29 cellular contexts compared by ENCODE assay signal in the genomic region with DNA sequence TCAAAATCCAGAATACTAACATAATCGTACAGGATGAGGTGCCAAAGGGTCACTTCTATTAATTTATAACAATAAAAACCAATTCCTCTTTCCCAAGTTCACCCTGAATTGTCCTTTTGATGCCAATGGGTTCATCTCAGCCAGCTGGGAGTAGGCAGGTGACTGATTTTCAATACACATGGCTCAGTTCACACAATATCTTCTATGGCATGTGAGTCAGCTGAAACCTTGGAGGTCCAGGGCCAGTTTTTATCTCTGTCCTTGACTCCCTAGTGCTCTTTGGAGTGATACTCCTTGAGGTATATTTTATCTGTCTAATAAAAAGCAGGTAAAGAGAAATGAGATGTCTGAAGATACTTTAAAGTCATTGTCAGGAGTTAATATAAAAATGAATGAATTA.
"Had no signal": no experiment of that assay in that cellular context is flagged by ENCODE, and none has a peak within 500 bp of the region (broad histone marks: within the 10 kb centered on the region; RNA-seq: fewer than 3 reads in every experiment).

No MANE protein-coding gene starts in this region.

- H3K4me3 Mint-ChIP-seq: immature natural killer cell; naive thymus-derived CD4-positive, alpha-beta T cell; natural killer cell treated with Interleukin-12 subunit alpha and Interleukin-12 subunit beta and Interleukin-15 and Interleukin-18, amount 100 ng/mL, for 72 hours; stimulated activated naive CD8-positive, alpha-beta T cell treated with anti-CD3 and anti-CD28 coated beads, Interleukin-15, Interleukin-2, amounts not matched to agents 100 ng/mL and 50 ng/mL, for 24 hours; type B pancreatic cell had no signal

- H3K36me3 Mint-ChIP-seq: immature natural killer cell; naive thymus-derived CD4-positive, alpha-beta T cell; natural killer cell treated with Interleukin-12 subunit alpha and Interleukin-12 subunit beta and Interleukin-15 and Interleukin-18, amount 100 ng/mL, for 72 hours; type B pancreatic cell had no signal

- H3K9me3 ChIP-seq: left ventricle myocardium inferior, mucosa of descending colon, ovary, prostate gland, suprapubic skin, thoracic aorta, tibial nerve, vagina had no signal

- ATAC-seq: left colon; mucosa of descending colon; naive thymus-derived CD4-positive, alpha-beta T cell; natural killer cell treated with Interleukin-12 subunit alpha and Interleukin-12 subunit beta and Interleukin-15 and Interleukin-18, amount 100 ng/mL, for 72 hours; right cardiac atrium; sciatic nerve had no signal

- H3K27me3 Mint-ChIP-seq: natural killer cell treated with Interleukin-12 subunit alpha and Interleukin-12 subunit beta and Interleukin-15 and Interleukin-18, amount 100 ng/mL, for 72 hours; type B pancreatic cell had no signal

- H3K9me3 Mint-ChIP-seq: type B pancreatic cell had no signal

- H3K36me3 ChIP-seq: left ventricle myocardium inferior, ovary, prostate gland, suprapubic skin, thoracic aorta, tibial nerve, vagina had no signal

- DNase-seq: hypothalamus; immature natural killer cell; kidney; left colon; left ventricle myocardium inferior; mesendoderm; midbrain; mucosa of descending colon; naive thymus-derived CD4-positive, alpha-beta T cell; ovary; posterior cingulate gyrus; retina; right cardiac atrium; stimulated activated CD4-positive, alpha-beta T cell treated with anti-CD3 and anti-CD28 coated beads, Interleukin-12 subunit alpha, Interleukin-12 subunit beta, amount 100 ng/mL, for 4 hours; stimulated activated CD4-positive, alpha-beta T cell treated with anti-CD3 and anti-CD28 coated beads, Interleukin-15, amount 100 ng/mL, for 24 hours; stimulated activated CD4-positive, alpha-beta T cell treated with anti-CD3 and anti-CD28 coated beads, Interleukin-2, amount 100 ng/mL, for 24 hours; stimulated activated CD4-positive, alpha-beta T cell treated with anti-CD3 and anti-CD28 coated beads, Interleukin-4, amount 100 ng/mL, for 1 hour; stimulated activated naive CD4-positive, alpha-beta T cell had no signal

- H3K4me1 ChIP-seq: left ventricle myocardium inferior, prostate gland, suprapubic skin, vagina had no signal

- H3K4me3 ChIP-seq: left ventricle myocardium inferior, lung, mucosa of descending colon, ovary, prostate gland, skin epidermis, suprapubic skin, thoracic aorta, tibial nerve, vagina had no signal

- H3K4me1 Mint-ChIP-seq: immature natural killer cell had no signal

- H3K27ac Mint-ChIP-seq: immature natural killer cell; naive thymus-derived CD4-positive, alpha-beta T cell; natural killer cell treated with Interleukin-12 subunit alpha and Interleukin-12 subunit beta and Interleukin-15 and Interleukin-18, amount 100 ng/mL, for 72 hours; stimulated activated naive CD8-positive, alpha-beta T cell treated with anti-CD3 and anti-CD28 coated beads, Interleukin-15, Interleukin-2, amounts not matched to agents 100 ng/mL and 50 ng/mL, for 24 hours; type B pancreatic cell had no signal

- H3K27me3 ChIP-seq: ovary, suprapubic skin, tibial nerve, vagina had no signal

- H3K27ac ChIP-seq: left ventricle myocardium inferior, ovary, prostate gland, skin epidermis, suprapubic skin, thoracic aorta, tibial nerve, vagina had no signal
